12 cellular contexts compared by ENCODE assay signal in the genomic region with DNA sequence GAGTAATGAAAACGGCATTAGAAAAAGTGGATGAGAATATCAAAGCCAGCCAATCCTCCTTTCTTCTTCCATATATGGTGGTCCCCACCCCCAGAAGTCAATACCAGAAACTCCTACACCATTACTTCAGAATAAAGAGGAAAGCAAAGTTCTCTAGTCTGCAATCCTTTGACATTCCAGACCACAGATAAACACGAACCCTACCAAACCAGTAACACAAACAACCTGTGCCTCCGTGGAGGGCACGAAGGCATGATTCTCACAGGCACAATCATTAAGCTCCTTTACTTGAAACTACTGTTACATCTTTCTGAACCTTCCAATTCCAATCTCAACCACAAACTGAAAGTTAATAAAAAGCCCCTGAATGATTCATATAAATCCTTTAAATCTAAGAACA. TPM values are rescaled to one million over a fixed set of nuclear protein-coding genes. Genes with fewer than 3 reads are reported as not detected.
A peak's percentile ranks its signal among the peaks of the same experiment; 100 is the strongest.
DNase-seq lines count a peak whose midpoint lies in the region; ATAC-seq and TF ChIP-seq lines count a peak whose summit lies in the region.
"Had no signal": no experiment of that assay in that cellular context is flagged by ENCODE, and none has a peak within 500 bp of the region (broad histone marks: within the 10 kb centered on the region; RNA-seq: fewer than 3 reads in every experiment).

No MANE protein-coding gene starts in this region.

- no peak overlapping the region for H3K9ac ChIP-seq in HCT116 (ENCODE audit: low read length)

- no peaks in the 10 kb centered on the region for H3K79me2 ChIP-seq in HCT116 (ENCODE audit: insufficient read depth, low read length)
- H3K79me2 ChIP-seq in hepatocyte = peaks cover 85% of the 10 kb centered on the region

- no peaks in the 10 kb centered on the region for H3K27me3 Mint-ChIP-seq in WTC11 (ENCODE audit: low read depth)

- H3K27ac Mint-ChIP-seq in WTC11 = peak overlapping the region; percentile 89
- H3K27ac Mint-ChIP-seq: CD4-positive, alpha-beta memory T cell had no signal

- DNase-seq in HCT116 (ENCODE audit: low read depth, low spot score) (no peak), WTC11 (ENCODE audit: low spot score) (no peak), hepatocyte (ENCODE audit: low spot score) (peak; percentile 19), prostate gland (ENCODE audit: low spot score) (peak; percentile 17), cardiac septum (ENCODE audit: low spot score) (no peak), glomerular visceral epithelial cell (ENCODE audit: extremely low spot score) (no peak), NCI-H146 (lab: John Stamatoyannopoulos, UW) (no peak), putamen (ENCODE audit: low spot score) (no peak)
- DNase-seq: aorta; CD4-positive, alpha-beta memory T cell; naive B cell; NCI-H1092 had no signal

- H3K27ac ChIP-seq in HCT116 (ENCODE audit: low read depth, low read length) (no peak overlapping the region), hepatocyte (peak overlapping the region; percentile 74), prostate gland (peak overlapping the region; percentile 59 to 74)

- ATAC-seq in HCT116 (no peak; the same call in 1 of the 2 replicates), WTC11 (peak; percentile 54)

- no peak for TF ChIP-seq RAD21 in HCT116 (IDR thresholded peaks at IDR 0.05; ENCODE audit: low read depth)

- TF ChIP-seq CTCF in HCT116 (IDR thresholded peaks at IDR 0.05 in 2 of 3, conservative IDR thresholded peaks at IDR 0.05 in 1 of 3; ENCODE audit: borderline replicate concordance in 1 of 3, insufficient read depth in 1 of 3, low read depth in 2 of 3, low read length in 2 of 3) = no peak
- no peak for TF ChIP-seq CTCF in WTC11 (IDR thresholded peaks at IDR 0.05)
- no peak for TF ChIP-seq CTCF in hepatocyte (IDR thresholded peaks at IDR 0.05; ENCODE audit: poor library complexity)
- TF ChIP-seq CTCF in prostate gland (IDR thresholded peaks at IDR 0.05) = no peak

- H4K20me1 ChIP-seq in HCT116 (ENCODE audit: insufficient read depth) (no peaks in the 10 kb centered on the region), hepatocyte (ENCODE audit: insufficient read depth, poor library complexity, severe bottlenecking) (no peaks in the 10 kb centered on the region)

- H3K36me3 Mint-ChIP-seq in WTC11 = peaks cover 5% of the 10 kb centered on the region; the same call in 1 of the 2 replicates
- H3K36me3 Mint-ChIP-seq: CD4-positive, alpha-beta memory T cell; naive B cell had no signal

- 8% methylated on average over 4 of the region's 4 CpGs for WGBS in hepatocyte (ENCODE audit: low lambda C conversion rate, missing lambda C conversion rate)
- 21% methylated on average over 4 of the region's 4 CpGs for WGBS in prostate gland

- H3K4me1 Mint-ChIP-seq in WTC11 = peaks cover 51% of the 10 kb centered on the region
- H3K4me1 Mint-ChIP-seq: CD4-positive, alpha-beta memory T cell had no signal

- POLR2A ChIA-PET in HCT116 (lab: Charles Lee) = interaction anchor here (1.2 kb wide), 1 partner anchor 114 kb away, joined by 3 read pairs; no protein-coding TSS in a partner anchor
- POLR2A ChIA-PET in WTC11 (lab: Charles Lee) = no interaction called here

- H2AFZ ChIP-seq in HCT116 (ENCODE audit: low read depth, low read length, poor library complexity, severe bottlenecking) (peak overlapping the region; percentile 96), hepatocyte (no peak overlapping the region)

- RAD21 ChIA-PET in HCT116 (lab: Charles Lee; ENCODE audit: low non-redundant PET in 1 of 2, low total read pairs in 2 of 2, uncharacterized antibody in 2 of 2, unreplicated experiment in 2 of 2) = no interaction called here

- H3K4me1 ChIP-seq in HCT116 (ENCODE audit: control insufficient read depth in 1 of 2, insufficient read depth in 2 of 2, low read length in 2 of 2) (peaks cover 3 to 38% of the 10 kb centered on the region in 2 experiments; a peak in 3 of 4 replicates), hepatocyte (ENCODE audit: insufficient read depth) (peaks cover 34% of the 10 kb centered on the region), prostate gland (replicated peaks) (peaks cover 22% of the 10 kb centered on the region)

- H3K4me3 ChIP-seq in HCT116 (replicated peaks in 1 of 2; ENCODE audit: low read depth in 1 of 2, low read length in 2 of 2) (no peak overlapping the region), hepatocyte (no peak overlapping the region), prostate gland (no peak overlapping the region)

- H3K9me3 ChIP-seq in HCT116 (ENCODE audit: control insufficient read depth in 1 of 2, insufficient read depth in 1 of 2, low read depth in 1 of 2, low read length in 2 of 2) (no peaks in the 10 kb centered on the region), hepatocyte (ENCODE audit: low read depth) (no peaks in the 10 kb centered on the region), prostate gland (no peaks in the 10 kb centered on the region)

- no peak overlapping the region for H3K4me3 Mint-ChIP-seq in WTC11
- H3K4me3 Mint-ChIP-seq: CD4-positive, alpha-beta memory T cell; naive B cell had no signal

- CTCF ChIA-PET in HCT116 (lab: Charles Lee) = no interaction called here
- CTCF ChIA-PET in WTC11 (lab: Charles Lee) = no interaction called here

- intact Hi-C loops in HCT116 (cut with micrococcal nuclease) (no loop called here), prostate gland (cut with DNase I) (no loop called here), cardiac septum (cut with DNase I) (no loop called here)

- H3K9me2 ChIP-seq in HCT116 (ENCODE audit: insufficient read depth) (no peaks in the 10 kb centered on the region), hepatocyte (replicated peaks; ENCODE audit: insufficient read depth) (no peaks in the 10 kb centered on the region)

- TF ChIP-seq POLR2A in HCT116 (IDR thresholded peaks at IDR 0.05; ENCODE audit: borderline replicate concordance, extremely low read depth, insufficient read depth, insufficient read length) (no peak), prostate gland (IDR thresholded peaks at IDR 0.05) (no peak)

- H3K27me3 ChIP-seq in HCT116 (ENCODE audit: insufficient read depth, low read length) = no peaks in the 10 kb centered on the region
- H3K27me3 ChIP-seq in hepatocyte = no peaks in the 10 kb centered on the region
- H3K27me3 ChIP-seq in prostate gland (replicated peaks; ENCODE audit: insufficient read depth) = no peaks in the 10 kb centered on the region

- H3K4me2 ChIP-seq in HCT116 (ENCODE audit: low read length) (peak overlapping the region; percentile 26), hepatocyte (peak overlapping the region; percentile 65)

- no peaks in the 10 kb centered on the region; the same call in 1 of the 2 replicates for H3K9me3 Mint-ChIP-seq in WTC11
- H3K9me3 Mint-ChIP-seq: naive B cell had no signal

- H3K36me3 ChIP-seq in HCT116 (ENCODE audit: control insufficient read depth in 1 of 2, insufficient read depth in 2 of 2, low read length in 2 of 2) = no peaks in the 10 kb centered on the region
- no peaks in the 10 kb centered on the region for H3K36me3 ChIP-seq in hepatocyte (replicated peaks; ENCODE audit: insufficient read depth, low read depth)
- H3K36me3 ChIP-seq in prostate gland = no peaks in the 10 kb centered on the region

- no TSS peak for BruUV-seq in HCT116 (replicated peaks; lab: Mats Ljungman, UMichigan)

TF ChIP-seq in HCT116, 20 proteins besides CTCF, POLR2A, EP300 and RAD21:
- TF ChIP-seq SP1 (IDR thresholded peaks at IDR 0.05; ENCODE audit: low read depth) (peak; percentile 4; the same call in 1 of the 2 replicates), SRF (IDR thresholded peaks at IDR 0.05; ENCODE audit: low read depth) (peak; percentile 69; the same call in 1 of the 2 replicates), SIN3A (IDR thresholded peaks at IDR 0.05; ENCODE audit: low read depth) (0 out of 2 replicates have a peak, but pooled peaks have one; percentile 25)
- TF ChIP-seq, protein P1, sequence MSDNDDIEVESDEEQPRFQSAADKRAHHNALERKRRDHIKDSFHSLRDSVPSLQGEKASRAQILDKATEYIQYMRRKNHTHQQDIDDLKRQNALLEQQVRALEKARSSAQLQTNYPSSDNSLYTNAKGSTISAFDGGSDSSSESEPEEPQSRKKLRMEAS (IDR thresholded peaks at IDR 0.05) = no peak

TF ChIP-seq in WTC11, 78 proteins besides CTCF, POLR2A, EP300 and RAD21 (continues in another document):
- TF ChIP-seq, protein P2, sequence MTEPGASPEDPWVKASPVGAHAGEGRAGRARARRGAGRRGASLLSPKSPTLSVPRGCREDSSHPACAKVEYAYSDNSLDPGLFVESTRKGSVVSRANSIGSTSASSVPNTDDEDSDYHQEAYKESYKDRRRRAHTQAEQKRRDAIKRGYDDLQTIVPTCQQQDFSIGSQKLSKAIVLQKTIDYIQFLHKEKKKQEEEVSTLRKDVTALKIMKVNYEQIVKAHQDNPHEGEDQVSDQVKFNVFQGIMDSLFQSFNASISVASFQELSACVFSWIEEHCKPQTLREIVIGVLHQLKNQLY (CRISPR knock-in tag; IDR thresholded peaks at IDR 0.05) = no peak
- TF ChIP-seq ZNF138 (CRISPR knock-in tag; conservative IDR thresholded peaks at IDR 0.05) = no peak
- TF ChIP-seq, protein P3, sequence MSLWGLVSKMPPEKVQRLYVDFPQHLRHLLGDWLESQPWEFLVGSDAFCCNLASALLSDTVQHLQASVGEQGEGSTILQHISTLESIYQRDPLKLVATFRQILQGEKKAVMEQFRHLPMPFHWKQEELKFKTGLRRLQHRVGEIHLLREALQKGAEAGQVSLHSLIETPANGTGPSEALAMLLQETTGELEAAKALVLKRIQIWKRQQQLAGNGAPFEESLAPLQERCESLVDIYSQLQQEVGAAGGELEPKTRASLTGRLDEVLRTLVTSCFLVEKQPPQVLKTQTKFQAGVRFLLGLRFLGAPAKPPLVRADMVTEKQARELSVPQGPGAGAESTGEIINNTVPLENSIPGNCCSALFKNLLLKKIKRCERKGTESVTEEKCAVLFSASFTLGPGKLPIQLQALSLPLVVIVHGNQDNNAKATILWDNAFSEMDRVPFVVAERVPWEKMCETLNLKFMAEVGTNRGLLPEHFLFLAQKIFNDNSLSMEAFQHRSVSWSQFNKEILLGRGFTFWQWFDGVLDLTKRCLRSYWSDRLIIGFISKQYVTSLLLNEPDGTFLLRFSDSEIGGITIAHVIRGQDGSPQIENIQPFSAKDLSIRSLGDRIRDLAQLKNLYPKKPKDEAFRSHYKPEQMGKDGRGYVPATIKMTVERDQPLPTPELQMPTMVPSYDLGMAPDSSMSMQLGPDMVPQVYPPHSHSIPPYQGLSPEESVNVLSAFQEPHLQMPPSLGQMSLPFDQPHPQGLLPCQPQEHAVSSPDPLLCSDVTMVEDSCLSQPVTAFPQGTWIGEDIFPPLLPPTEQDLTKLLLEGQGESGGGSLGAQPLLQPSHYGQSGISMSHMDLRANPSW (CRISPR knock-in tag; conservative IDR thresholded peaks at IDR 0.05; ENCODE audit: low read depth) = no peak
- TF ChIP-seq, protein P4, sequence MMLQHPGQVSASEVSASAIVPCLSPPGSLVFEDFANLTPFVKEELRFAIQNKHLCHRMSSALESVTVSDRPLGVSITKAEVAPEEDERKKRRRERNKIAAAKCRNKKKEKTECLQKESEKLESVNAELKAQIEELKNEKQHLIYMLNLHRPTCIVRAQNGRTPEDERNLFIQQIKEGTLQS (CRISPR knock-in tag; conservative IDR thresholded peaks at IDR 0.05) = no peak

RNA-seq across cellular contexts. Expression of a gene that starts 16.3 kb away (rescaled TPM):
- total RNA-seq in HCT116 (2021; ENCODE audit: unreplicated experiment) (3.1 TPM), WTC11 (2021) (7.4 to 8.7 TPM (median 7.9 TPM) in 3 replicates), hepatocyte (8.7 and 11.2 TPM in 2 replicates), prostate gland (10 to 100 TPM; 15.0 to 30.6 TPM), cardiac septum (4.1 TPM)
- 2.6 and 3.1 TPM in 2 replicates for polyA plus RNA-seq in HCT116 (2012)
- polyA plus RNA-seq in hepatocyte = 4.1 TPM in 2 replicates

Comparison
In these comparisons a context has a peak if more than half of its experiments do, and no peak if none do; other contexts are left out.
1. DNase-seq: peak in hepatocyte (single experiment) and prostate gland (single experiment); none in HCT116 (single experiment), WTC11 (single experiment), cardiac septum (single experiment), glomerular visceral epithelial cell (single experiment), NCI-H146 (single experiment) and putamen (single experiment).